Comparison of ENCODE assay signal across 23 cellular contexts in genomic region chr14:69404478-69404877, GRCh38. TPM values are rescaled to one million over a fixed set of nuclear protein-coding genes. Genes with fewer than 3 reads are reported as not detected.
DNase-seq lines count a peak whose midpoint lies in the region; ATAC-seq, FAIRE-seq and TF ChIP-seq lines count a peak whose summit lies in the region.
"Had no signal": no experiment of that assay in that cellular context is flagged by ENCODE, and none has a peak within 500 bp of the region (broad histone marks: within the 10 kb centered on the region; RNA-seq: fewer than 3 reads in every experiment).

No MANE protein-coding gene starts in this region.

- ATAC-seq in HepG2 (no peak), right lobe of liver (peak; percentile 53 to 76 (median 70))
- ATAC-seq: A549; CD8-positive, alpha-beta T cell had no signal

- H3K4me1 Mint-ChIP-seq in activated naive CD8-positive, alpha-beta T cell (ENCODE audit: low read depth): peaks cover 55% of the 10 kb centered on the region
- H3K4me1 Mint-ChIP-seq in activated naive CD8-positive, alpha-beta T cell treated with anti-CD3 and anti-CD28 coated beads for 36 hours: peaks cover 34% of the 10 kb centered on the region
- peaks cover 13% of the 10 kb centered on the region for H3K4me1 Mint-ChIP-seq in endothelial cell (ENCODE audit: unreplicated experiment)

- TF ChIP-seq RAD21 in HepG2 (CRISPR knock-in tag; IDR thresholded peaks at IDR 0.05): no peak

- TF ChIP-seq EP300 in HepG2 (IDR thresholded peaks at IDR 0.05; ENCODE audit: low read depth in 2 of 2, low read length in 2 of 2): no peak
- TF ChIP-seq EP300 in HepG2 (CRISPR knock-in tag; IDR thresholded peaks at IDR 0.05; ENCODE audit: borderline replicate concordance): no peak

- BruUV-seq in HepG2 (replicated peaks; lab: Mats Ljungman, UMichigan): no TSS peak

- in situ Hi-C loops in HepG2 (cut with HindIII; ENCODE audit: extremely low pct_ligation_motif_present, low pct_unique_long_range_greater_than_20kb): no loop called here

- H3K9ac ChIP-seq in HepG2 (ENCODE audit: insufficient read depth, low read depth, low read length): no peak overlapping the region
- H3K9ac ChIP-seq: BLaER1 treated with 17β-estradiol and CSF1 and Interleukin-3, amounts not matched to agents 10 nM and 100 nM had no signal

- H3K27ac Mint-ChIP-seq in activated naive CD8-positive, alpha-beta T cell: peak overlapping the region; percentile 46
- no peak overlapping the region for H3K27ac Mint-ChIP-seq in activated naive CD8-positive, alpha-beta T cell treated with anti-CD3 and anti-CD28 coated beads for 36 hours
- H3K27ac Mint-ChIP-seq in endothelial cell (ENCODE audit: unreplicated experiment): no peak overlapping the region
- H3K27ac Mint-ChIP-seq: B cell; CD4-positive, alpha-beta T cell; CD8-positive, alpha-beta T cell had no signal

- H3K27me3 ChIP-seq in HepG2 (ENCODE audit: control insufficient read depth in 1 of 2, insufficient read depth in 2 of 2, low read length in 2 of 2): no peaks in the 10 kb centered on the region; a peak in 1 of 5 replicates
- H3K27me3 ChIP-seq in right lobe of liver: no peaks in the 10 kb centered on the region
- H3K27me3 ChIP-seq: BLaER1 treated with 17β-estradiol and CSF1 and Interleukin-3, amounts not matched to agents 10 nM and 100 nM had no signal

- DNase-seq in activated naive CD8-positive, alpha-beta T cell treated with anti-CD3 and anti-CD28 coated beads for 36 hours: no peak
- DNase-seq in endothelial cell (ENCODE audit: low spot score) (no peak), HepG2 (ENCODE audit: low spot score) (no peak), right lobe of liver (no peak), KG1 (lab: John Stamatoyannopoulos, UW) (no peak)
- DNase-seq in stimulated activated CD4-positive, alpha-beta T cell treated with anti-CD3 and anti-CD28 coated beads, Interleukin-4, amount 100 ng/mL, for 24 hours: no peak
- DNase-seq in central memory CD4-positive, alpha-beta T cell: no peak
- DNase-seq: AML-193; Caco-2; Calu3; CD4-positive, alpha-beta T cell; CD8-positive, alpha-beta T cell; DMS79 treated with DMSO at 0.1 percent for 48 hours; GF-D8 had no signal

- H3K4me1 ChIP-seq in HepG2 (ENCODE audit: insufficient read depth, low read length) (peaks cover 35% of the 10 kb centered on the region), right lobe of liver (peaks cover 0 to 23% (median 8%) of the 10 kb centered on the region in 4 donors)
- H3K4me1 ChIP-seq: Caco-2 had no signal

- H3K36me3 Mint-ChIP-seq in activated naive CD8-positive, alpha-beta T cell: peaks cover 7% of the 10 kb centered on the region
- peaks cover 32% of the 10 kb centered on the region for H3K36me3 Mint-ChIP-seq in activated naive CD8-positive, alpha-beta T cell treated with anti-CD3 and anti-CD28 coated beads for 36 hours
- peaks cover 7% of the 10 kb centered on the region for H3K36me3 Mint-ChIP-seq in endothelial cell (ENCODE audit: low read depth, unreplicated experiment)

- peaks cover 16% of the 10 kb centered on the region for H4K20me1 ChIP-seq in HepG2 (ENCODE audit: insufficient read depth, low read length)

- no peak for FAIRE-seq in HepG2 (lab: Jason Lieb, UNC)
- FAIRE-seq: A549, D721Med, G401.6, GM12891 had no signal

- POLR2A ChIA-PET in HepG2 (lab: Yijun Ruan, JAX): no interaction called here

- peaks cover 88% of the 10 kb centered on the region for H3K79me2 ChIP-seq in HepG2 (ENCODE audit: insufficient read depth, low read length)

- TF ChIP-seq CTCF in endothelial cell (IDR thresholded peaks at IDR 0.05; ENCODE audit: unreplicated experiment): no peak
- TF ChIP-seq CTCF in HepG2 (CRISPR knock-in tag; IDR thresholded peaks at IDR 0.05): no peak
- no peak for TF ChIP-seq CTCF in right lobe of liver (IDR thresholded peaks at IDR 0.05)

- H3K36me3 ChIP-seq in HepG2 (replicated peaks in 1 of 2; ENCODE audit: control insufficient read depth in 1 of 2, insufficient read depth in 2 of 2, low read length in 2 of 2) (peaks cover 3 to 6% of the 10 kb centered on the region in 2 experiments; a peak in 1 of 5 replicates), right lobe of liver (no peaks in the 10 kb centered on the region)

- H2AFZ ChIP-seq in HepG2 (ENCODE audit: low read length): no peak overlapping the region

- H3K4me2 ChIP-seq in HepG2 (ENCODE audit: low read depth, low read length): no peak overlapping the region; the same call in 1 of the 2 replicates
- H3K4me2 ChIP-seq: A549; BLaER1 treated with 17β-estradiol and CSF1 and Interleukin-3, amounts not matched to agents 10 nM and 100 nM had no signal

- no peaks in the 10 kb centered on the region for H3K9me3 Mint-ChIP-seq in activated naive CD8-positive, alpha-beta T cell (ENCODE audit: low read depth)
- H3K9me3 Mint-ChIP-seq in activated naive CD8-positive, alpha-beta T cell treated with anti-CD3 and anti-CD28 coated beads for 36 hours: peaks cover 4% of the 10 kb centered on the region
- H3K9me3 Mint-ChIP-seq in endothelial cell (ENCODE audit: unreplicated experiment): no peaks in the 10 kb centered on the region
- H3K9me3 Mint-ChIP-seq: CD4-positive, alpha-beta T cell; CD8-positive, alpha-beta T cell had no signal

- H3K27me3 Mint-ChIP-seq in activated naive CD8-positive, alpha-beta T cell: no peaks in the 10 kb centered on the region
- H3K27me3 Mint-ChIP-seq in activated naive CD8-positive, alpha-beta T cell treated with anti-CD3 and anti-CD28 coated beads for 36 hours: no peaks in the 10 kb centered on the region
- H3K27me3 Mint-ChIP-seq in endothelial cell (ENCODE audit: unreplicated experiment): no peaks in the 10 kb centered on the region
- H3K27me3 Mint-ChIP-seq: B cell; CD4-positive, alpha-beta T cell had no signal

- WGBS in HepG2 (ENCODE audit: low lambda C conversion rate): 82% methylated on average over 3 of the region's 3 CpGs
- WGBS in right lobe of liver (ENCODE audit: insufficient coverage, low coverage, low lambda C conversion rate, missing lambda C conversion rate): 46% methylated on average over 3 of the region's 3 CpGs

- H3K4me3 ChIP-seq in HepG2 (replicated peaks in 1 of 3; ENCODE audit: insufficient read depth in 1 of 3, low read depth in 2 of 3, low read length in 3 of 3): no peak overlapping the region
- H3K4me3 ChIP-seq in right lobe of liver: no peak overlapping the region
- H3K4me3 ChIP-seq: A549; BLaER1 treated with 17β-estradiol and CSF1 and Interleukin-3, amounts not matched to agents 10 nM and 100 nM had no signal

- no peak overlapping the region for H3K4me3 Mint-ChIP-seq in activated naive CD8-positive, alpha-beta T cell
- H3K4me3 Mint-ChIP-seq in activated naive CD8-positive, alpha-beta T cell treated with anti-CD3 and anti-CD28 coated beads for 36 hours: no peak overlapping the region
- peak overlapping the region; percentile 17 for H3K4me3 Mint-ChIP-seq in endothelial cell (ENCODE audit: unreplicated experiment)
- H3K4me3 Mint-ChIP-seq: B cell; CD8-positive, alpha-beta T cell had no signal

- CTCF ChIA-PET in HepG2 (lab: Yijun Ruan, JAX; ENCODE audit: low intra/inter-chr PET ratio, low total read pairs): no interaction called here

- intact Hi-C loops in HepG2 (cut with micrococcal nuclease; ENCODE audit: unreplicated experiment) (no loop called here), right lobe of liver (cut with DNase I) (no loop called here)

- H3K27ac ChIP-seq in HepG2 (ENCODE audit: extremely low read length, insufficient read depth, low read length): no peak overlapping the region
- H3K27ac ChIP-seq in right lobe of liver: no peak overlapping the region
- H3K27ac ChIP-seq: 22Rv1; A549; BLaER1 treated with 17β-estradiol and CSF1 and Interleukin-3, amounts not matched to agents 10 nM and 100 nM; C4-2B had no signal

- H3K9me3 ChIP-seq in HepG2 (ENCODE audit: low read length): no peaks in the 10 kb centered on the region
- no peaks in the 10 kb centered on the region for H3K9me3 ChIP-seq in right lobe of liver
- H3K9me3 ChIP-seq: A549, Caco-2 had no signal

- TF ChIP-seq POLR2A in HepG2 (IDR thresholded peaks at IDR 0.05; ENCODE audit: insufficient read depth in 1 of 2, low read depth in 2 of 2, low read length in 2 of 2) (no peak), right lobe of liver (IDR thresholded peaks at IDR 0.05) (no peak)

RNA-seq across cellular contexts. Expression of gene SLC39A9, which starts 6.0 kb away (rescaled TPM):
- total RNA-seq in activated naive CD8-positive, alpha-beta T cell treated with anti-CD3 and anti-CD28 coated beads for 36 hours: 10 to 100 TPM; 47.9 to 48.2 TPM
- 41.2 TPM for total RNA-seq in endothelial cell (ENCODE audit: unreplicated experiment)
- 63.8 and 69.5 TPM in 2 replicates for total RNA-seq in HepG2 (2016; rRNA removed; fragmentation: Illumina TruSeq; extraction: Trizol)
- 9.2 and 9.9 TPM in 2 replicates for total RNA-seq in HepG2 (2016; cell fraction: cytosol; rRNA removed; fragmentation: Illumina TruSeq; extraction: Trizol; ENCODE audit: low read depth)
- 65.8 and 71.2 TPM in 2 replicates for total RNA-seq in HepG2 (2016; cell fraction: insoluble cytoplasmic fraction; rRNA removed; fragmentation: Illumina TruSeq; extraction: Trizol)
- 32.7 and 37.8 TPM in 2 replicates for total RNA-seq in HepG2 (2016; cell fraction: membrane; rRNA removed; fragmentation: Illumina TruSeq; extraction: Trizol)
- total RNA-seq in HepG2 (2016; cell fraction: nucleus; rRNA removed; fragmentation: Illumina TruSeq; extraction: Trizol): 64.0 and 64.2 TPM in 2 replicates
- 45.5 and 46.6 TPM in 2 replicates for polyA plus RNA-seq in HepG2 (2011; rRNA removed)
- 33.9 and 43.3 TPM in 2 replicates for polyA plus RNA-seq in HepG2 (2011; cell fraction: cytosol; rRNA removed)
- 27.1 and 28.1 TPM in 2 replicates for polyA plus RNA-seq in HepG2 (2011; cell fraction: nucleus; rRNA removed)
- 21.9 and 26.1 TPM in 2 replicates for polyA plus RNA-seq in HepG2 (2012)
- polyA plus RNA-seq in HepG2 (2016; cell fraction: cytosol; fragmentation: Illumina TruSeq; extraction: Trizol; ENCODE audit: low read depth): 3.7 and 4.1 TPM in 2 replicates
- polyA plus RNA-seq in HepG2 (2016; cell fraction: insoluble cytoplasmic fraction; fragmentation: Illumina TruSeq; extraction: Trizol; ENCODE audit: low read depth): 30.0 and 36.3 TPM in 2 replicates
- polyA plus RNA-seq in HepG2 (2016; cell fraction: membrane; fragmentation: Illumina TruSeq; extraction: Trizol; ENCODE audit: low read depth): 14.3 and 15.0 TPM in 2 replicates
- polyA plus RNA-seq in HepG2 (2016; cell fraction: nucleus; fragmentation: Illumina TruSeq; extraction: Trizol; ENCODE audit: insufficient read depth, low read depth): 43.0 and 43.2 TPM in 2 replicates
- 194 and 305 TPM in 2 replicates for polyA minus RNA-seq in HepG2 (2011; rRNA and poly(A)+ RNA removed; ENCODE audit: low replicate concordance)
- polyA minus RNA-seq in HepG2 (2011; cell fraction: cytosol; rRNA and poly(A)+ RNA removed): 55.4 and 68.9 TPM in 2 replicates
- 48.5 and 59.8 TPM in 2 replicates for polyA minus RNA-seq in HepG2 (2011; cell fraction: nucleus; rRNA and poly(A)+ RNA removed)
- total RNA-seq in right lobe of liver: 10 to 100 TPM; 44.7 to 78.2 (median 58.2) TPM

RNA-seq across cellular contexts. Expression of gene ERH, which starts 6.4 kb away (rescaled TPM):
- 100 to 1,000 TPM; 392 to 403 TPM for total RNA-seq in activated naive CD8-positive, alpha-beta T cell treated with anti-CD3 and anti-CD28 coated beads for 36 hours
- total RNA-seq in endothelial cell (ENCODE audit: unreplicated experiment) (282 TPM), HepG2 (2016; rRNA removed; fragmentation: Illumina TruSeq; extraction: Trizol) (341 and 491 TPM in 2 replicates), right lobe of liver (10 to 100 TPM; 46.0 to 71.7 (median 68.5) TPM)
- 125 and 129 TPM in 2 replicates for total RNA-seq in HepG2 (2016; cell fraction: cytosol; rRNA removed; fragmentation: Illumina TruSeq; extraction: Trizol; ENCODE audit: low read depth)
- 358 and 522 TPM in 2 replicates for total RNA-seq in HepG2 (2016; cell fraction: insoluble cytoplasmic fraction; rRNA removed; fragmentation: Illumina TruSeq; extraction: Trizol)
- total RNA-seq in HepG2 (2016; cell fraction: membrane; rRNA removed; fragmentation: Illumina TruSeq; extraction: Trizol): 183 and 193 TPM in 2 replicates
- 143 and 174 TPM in 2 replicates for total RNA-seq in HepG2 (2016; cell fraction: nucleus; rRNA removed; fragmentation: Illumina TruSeq; extraction: Trizol)
- 75.8 and 105 TPM in 2 replicates for polyA plus RNA-seq in HepG2 (2011; rRNA removed)
- 90.2 and 93.3 TPM in 2 replicates for polyA plus RNA-seq in HepG2 (2011; cell fraction: cytosol; rRNA removed)
- polyA plus RNA-seq in HepG2 (2011; cell fraction: nucleus; rRNA removed): 21.4 and 29.5 TPM in 2 replicates
- 129 and 223 TPM in 2 replicates for polyA plus RNA-seq in HepG2 (2012)
- polyA plus RNA-seq in HepG2 (2016; cell fraction: cytosol; fragmentation: Illumina TruSeq; extraction: Trizol; ENCODE audit: low read depth): 100 and 107 TPM in 2 replicates
- 571 and 661 TPM in 2 replicates for polyA plus RNA-seq in HepG2 (2016; cell fraction: insoluble cytoplasmic fraction; fragmentation: Illumina TruSeq; extraction: Trizol; ENCODE audit: low read depth)
- polyA plus RNA-seq in HepG2 (2016; cell fraction: membrane; fragmentation: Illumina TruSeq; extraction: Trizol; ENCODE audit: low read depth): 175 and 180 TPM in 2 replicates
- 224 and 228 TPM in 2 replicates for polyA plus RNA-seq in HepG2 (2016; cell fraction: nucleus; fragmentation: Illumina TruSeq; extraction: Trizol; ENCODE audit: insufficient read depth, low read depth)
- polyA minus RNA-seq in HepG2 (2011; rRNA and poly(A)+ RNA removed; ENCODE audit: low replicate concordance): 48.2 and 87.3 TPM in 2 replicates
- polyA minus RNA-seq in HepG2 (2011; cell fraction: cytosol; rRNA and poly(A)+ RNA removed): 116 and 129 TPM in 2 replicates
- 100 and 107 TPM in 2 replicates for polyA minus RNA-seq in HepG2 (2011; cell fraction: nucleus; rRNA and poly(A)+ RNA removed)
